1 cellular context compared by ENCODE assay signal in genomic region chr5:34570143-34570542, GRCh38.
TF ChIP-seq lines count a peak whose summit lies in the region.

No MANE protein-coding gene starts in this region.

TF ChIP-seq in SK-N-SH, 30 proteins besides CTCF, POLR2A, EP300 and RAD21 (continued from another document):
- TF ChIP-seq USF2 (IDR thresholded peaks at IDR 0.05; ENCODE audit: borderline replicate concordance, low read depth, low read length) (no peak), RXRA (IDR thresholded peaks at IDR 0.05; ENCODE audit: borderline replicate concordance, low read depth) (no peak), ELF1 (IDR thresholded peaks at IDR 0.05) (no peak), SMC3 (IDR thresholded peaks at IDR 0.05; ENCODE audit: low read depth, low read length) (no peak), IRF3 (IDR thresholded peaks at IDR 0.05; ENCODE audit: low read depth, low read length) (no peak), USF1 (IDR thresholded peaks at IDR 0.05; ENCODE audit: borderline replicate concordance, low read depth) (no peak), ZBTB33 (IDR thresholded peaks at IDR 0.05; ENCODE audit: borderline replicate concordance, low read depth) (no peak)
